ENCODE assay signal across 1 cellular context in genomic region chr7:87876040-87876758, GRCh38.
TF ChIP-seq lines count a peak whose summit lies in the region.

A gene with protein sequence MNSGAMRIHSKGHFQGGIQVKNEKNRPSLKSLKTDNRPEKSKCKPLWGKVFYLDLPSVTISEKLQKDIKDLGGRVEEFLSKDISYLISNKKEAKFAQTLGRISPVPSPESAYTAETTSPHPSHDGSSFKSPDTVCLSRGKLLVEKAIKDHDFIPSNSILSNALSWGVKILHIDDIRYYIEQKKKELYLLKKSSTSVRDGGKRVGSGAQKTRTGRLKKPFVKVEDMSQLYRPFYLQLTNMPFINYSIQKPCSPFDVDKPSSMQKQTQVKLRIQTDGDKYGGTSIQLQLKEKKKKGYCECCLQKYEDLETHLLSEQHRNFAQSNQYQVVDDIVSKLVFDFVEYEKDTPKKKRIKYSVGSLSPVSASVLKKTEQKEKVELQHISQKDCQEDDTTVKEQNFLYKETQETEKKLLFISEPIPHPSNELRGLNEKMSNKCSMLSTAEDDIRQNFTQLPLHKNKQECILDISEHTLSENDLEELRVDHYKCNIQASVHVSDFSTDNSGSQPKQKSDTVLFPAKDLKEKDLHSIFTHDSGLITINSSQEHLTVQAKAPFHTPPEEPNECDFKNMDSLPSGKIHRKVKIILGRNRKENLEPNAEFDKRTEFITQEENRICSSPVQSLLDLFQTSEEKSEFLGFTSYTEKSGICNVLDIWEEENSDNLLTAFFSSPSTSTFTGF (plus strand): TSS chr7:87876493. CDS start chr7:87876733, 240 bp downstream.
A gene with protein sequence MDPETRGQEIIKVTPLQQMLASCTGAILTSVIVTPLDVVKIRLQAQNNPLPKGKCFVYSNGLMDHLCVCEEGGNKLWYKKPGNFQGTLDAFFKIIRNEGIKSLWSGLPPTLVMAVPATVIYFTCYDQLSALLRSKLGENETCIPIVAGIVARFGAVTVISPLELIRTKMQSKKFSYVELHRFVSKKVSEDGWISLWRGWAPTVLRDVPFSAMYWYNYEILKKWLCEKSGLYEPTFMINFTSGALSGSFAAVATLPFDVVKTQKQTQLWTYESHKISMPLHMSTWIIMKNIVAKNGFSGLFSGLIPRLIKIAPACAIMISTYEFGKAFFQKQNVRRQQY (minus strand): TSS chr7:87876360. CDS start chr7:87858727, 17,633 bp downstream.

TF ChIP-seq in HepG2, 621 proteins besides CTCF, POLR2A, EP300 and RAD21 (continues in another document):
- no peak for TF ChIP-seq ATAD3A (CRISPR knock-in tag; IDR thresholded peaks at IDR 0.05)
- no peak for TF ChIP-seq ARNTL (CRISPR knock-in tag; IDR thresholded peaks at IDR 0.05)
- no peak for TF ChIP-seq NFIC (IDR thresholded peaks at IDR 0.05; ENCODE audit: low read length)
- peak; percentile 92 for TF ChIP-seq TFDP2 (CRISPR knock-in tag; IDR thresholded peaks at IDR 0.05)
- no peak for TF ChIP-seq SNAI1 (CRISPR knock-in tag; IDR thresholded peaks at IDR 0.05; ENCODE audit: borderline replicate concordance)
- TF ChIP-seq EEA1 (CRISPR knock-in tag; IDR thresholded peaks at IDR 0.05; ENCODE audit: borderline replicate concordance): peak; percentile 73; the same call in 1 of the 2 replicates
- no peak; the same call in 1 of the 2 replicates for TF ChIP-seq ZC3H13 (CRISPR knock-in tag; IDR thresholded peaks at IDR 0.05)
- TF ChIP-seq FOXM1 (CRISPR knock-in tag; IDR thresholded peaks at IDR 0.05): no peak
- TF ChIP-seq ZNF230 (CRISPR knock-in tag; IDR thresholded peaks at IDR 0.05): no peak
- TF ChIP-seq ZNF790 (CRISPR knock-in tag; IDR thresholded peaks at IDR 0.05; ENCODE audit: borderline replicate concordance): peak; percentile 64; the same call in 1 of the 2 replicates
- no peak for TF ChIP-seq ZNF577 (CRISPR knock-in tag; IDR thresholded peaks at IDR 0.05; ENCODE audit: borderline replicate concordance, low read depth)
- peak; percentile 75 for TF ChIP-seq TAF1 (CRISPR knock-in tag; IDR thresholded peaks at IDR 0.05)
- no peak for TF ChIP-seq ZNF839 (CRISPR knock-in tag; IDR thresholded peaks at IDR 0.05; ENCODE audit: borderline replicate concordance)
- TF ChIP-seq NR2F6 (IDR thresholded peaks at IDR 0.05): no peak
- peak; percentile 7; the same call in 1 of the 2 replicates for TF ChIP-seq NR2F6 (CRISPR knock-in tag; IDR thresholded peaks at IDR 0.05)
- TF ChIP-seq ZNF720 (CRISPR knock-in tag; IDR thresholded peaks at IDR 0.05): no peak
- TF ChIP-seq PTBP1 (IDR thresholded peaks at IDR 0.05; ENCODE audit: low read depth, low read length, poor library complexity, severe bottlenecking): no peak
- peak; percentile 64; the same call in 1 of the 2 replicates for TF ChIP-seq HES4 (CRISPR knock-in tag; IDR thresholded peaks at IDR 0.05; ENCODE audit: borderline replicate concordance)
- TF ChIP-seq ZNF446 (CRISPR knock-in tag; IDR thresholded peaks at IDR 0.05): peak; percentile 64
- no peak; the same call in 1 of the 2 replicates for TF ChIP-seq STAT5B (CRISPR knock-in tag; IDR thresholded peaks at IDR 0.05)
- TF ChIP-seq ZNF749 (CRISPR knock-in tag; IDR thresholded peaks at IDR 0.05; ENCODE audit: borderline replicate concordance): peak; percentile 95
- TF ChIP-seq HDAC6 (IDR thresholded peaks at IDR 0.05; ENCODE audit: low read depth, low read length): no peak
- peak; percentile 80 for TF ChIP-seq GABPB1 (CRISPR knock-in tag; IDR thresholded peaks at IDR 0.05)
- TF ChIP-seq ZNF274 (CRISPR knock-in tag; IDR thresholded peaks at IDR 0.05): peak; percentile 58; the same call in 1 of the 2 replicates
- peak; percentile 68; the same call in 1 of the 2 replicates for TF ChIP-seq ZNF441 (CRISPR knock-in tag; IDR thresholded peaks at IDR 0.05; ENCODE audit: borderline replicate concordance)
- no peak for TF ChIP-seq ZNF460 (CRISPR knock-in tag; IDR thresholded peaks at IDR 0.05; ENCODE audit: borderline replicate concordance)
- peak; percentile 42; the same call in 1 of the 2 replicates for TF ChIP-seq AHDC1 (CRISPR knock-in tag; IDR thresholded peaks at IDR 0.05; ENCODE audit: borderline replicate concordance)
- peak; percentile 67; the same call in 1 of the 2 replicates for TF ChIP-seq ZNF33B (CRISPR knock-in tag; IDR thresholded peaks at IDR 0.05)
- 0 out of 2 replicates have a peak, but pooled peaks have one; percentile 13 for TF ChIP-seq SNAPC2 (CRISPR knock-in tag; IDR thresholded peaks at IDR 0.05)
- TF ChIP-seq ZBTB43 (CRISPR knock-in tag; conservative IDR thresholded peaks at IDR 0.05): peak; percentile 83
- no peak for TF ChIP-seq MLX (CRISPR knock-in tag; IDR thresholded peaks at IDR 0.05)
- TF ChIP-seq, protein P1, sequence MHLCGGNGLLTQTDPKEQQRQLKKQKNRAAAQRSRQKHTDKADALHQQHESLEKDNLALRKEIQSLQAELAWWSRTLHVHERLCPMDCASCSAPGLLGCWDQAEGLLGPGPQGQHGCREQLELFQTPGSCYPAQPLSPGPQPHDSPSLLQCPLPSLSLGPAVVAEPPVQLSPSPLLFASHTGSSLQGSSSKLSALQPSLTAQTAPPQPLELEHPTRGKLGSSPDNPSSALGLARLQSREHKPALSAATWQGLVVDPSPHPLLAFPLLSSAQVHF (CRISPR knock-in tag; IDR thresholded peaks at IDR 0.05): no peak; the same call in 1 of the 2 replicates
- TF ChIP-seq FOXJ3 (CRISPR knock-in tag; IDR thresholded peaks at IDR 0.05; ENCODE audit: borderline replicate concordance): 0 out of 2 replicates have a peak, but pooled peaks have one; percentile 11
- no peak for TF ChIP-seq ZNF737 (CRISPR knock-in tag; IDR thresholded peaks at IDR 0.05; ENCODE audit: borderline replicate concordance)
- TF ChIP-seq PCBP1 (IDR thresholded peaks at IDR 0.05; ENCODE audit: borderline replicate concordance, low read depth, low read length): no peak
- peak; percentile 18; the same call in 1 of the 2 replicates for TF ChIP-seq FOXK2 (IDR thresholded peaks at IDR 0.05)
- TF ChIP-seq, protein P2, sequence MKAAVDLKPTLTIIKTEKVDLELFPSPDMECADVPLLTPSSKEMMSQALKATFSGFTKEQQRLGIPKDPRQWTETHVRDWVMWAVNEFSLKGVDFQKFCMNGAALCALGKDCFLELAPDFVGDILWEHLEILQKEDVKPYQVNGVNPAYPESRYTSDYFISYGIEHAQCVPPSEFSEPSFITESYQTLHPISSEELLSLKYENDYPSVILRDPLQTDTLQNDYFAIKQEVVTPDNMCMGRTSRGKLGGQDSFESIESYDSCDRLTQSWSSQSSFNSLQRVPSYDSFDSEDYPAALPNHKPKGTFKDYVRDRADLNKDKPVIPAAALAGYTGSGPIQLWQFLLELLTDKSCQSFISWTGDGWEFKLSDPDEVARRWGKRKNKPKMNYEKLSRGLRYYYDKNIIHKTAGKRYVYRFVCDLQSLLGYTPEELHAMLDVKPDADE (CRISPR knock-in tag; IDR thresholded peaks at IDR 0.05): no peak
- peak; percentile 93; the same call in 1 of the 2 replicates for TF ChIP-seq FOXC1 (CRISPR knock-in tag; IDR thresholded peaks at IDR 0.05; ENCODE audit: borderline replicate concordance)
- 0 out of 2 replicates have a peak, but pooled peaks have one; percentile 42 for TF ChIP-seq KAT7 (CRISPR knock-in tag; IDR thresholded peaks at IDR 0.05; ENCODE audit: borderline replicate concordance)
- TF ChIP-seq ZNF768 (CRISPR knock-in tag; IDR thresholded peaks at IDR 0.05): no peak
- no peak for TF ChIP-seq ZNF136 (CRISPR knock-in tag; IDR thresholded peaks at IDR 0.05; ENCODE audit: low read depth)
- peak; percentile 92 for TF ChIP-seq ISX (CRISPR knock-in tag; conservative IDR thresholded peaks at IDR 0.05)
- no peak for TF ChIP-seq ZC3H4 (CRISPR knock-in tag; IDR thresholded peaks at IDR 0.05; ENCODE audit: borderline replicate concordance)
- no peak for TF ChIP-seq ATM (IDR thresholded peaks at IDR 0.05; ENCODE audit: borderline replicate concordance)
- TF ChIP-seq CREBL2 (CRISPR knock-in tag; IDR thresholded peaks at IDR 0.05; ENCODE audit: borderline replicate concordance): no peak; the same call in 1 of the 2 replicates
- TF ChIP-seq FOXK1 (CRISPR knock-in tag; IDR thresholded peaks at IDR 0.05; ENCODE audit: borderline replicate concordance, low read depth): no peak
- TF ChIP-seq MYPOP (CRISPR knock-in tag; IDR thresholded peaks at IDR 0.05): peak; percentile 99
- TF ChIP-seq ZFP41 (CRISPR knock-in tag; IDR thresholded peaks at IDR 0.05; ENCODE audit: borderline replicate concordance): no peak
- 0 out of 2 replicates have a peak, but pooled peaks have one; percentile 36 for TF ChIP-seq ZMYM2 (CRISPR knock-in tag; IDR thresholded peaks at IDR 0.05)
- 0 out of 2 replicates have a peak, but pooled peaks have one; percentile 35 for TF ChIP-seq ZNF350 (CRISPR knock-in tag; IDR thresholded peaks at IDR 0.05; ENCODE audit: borderline replicate concordance, low read depth)
- no peak for TF ChIP-seq ZNF597 (CRISPR knock-in tag; IDR thresholded peaks at IDR 0.05)
- TF ChIP-seq ZBTB8A (CRISPR knock-in tag; IDR thresholded peaks at IDR 0.05; ENCODE audit: borderline replicate concordance, low read depth): no peak
- TF ChIP-seq HOXA7 (CRISPR knock-in tag; IDR thresholded peaks at IDR 0.05): no peak
